In the genomic region with DNA sequence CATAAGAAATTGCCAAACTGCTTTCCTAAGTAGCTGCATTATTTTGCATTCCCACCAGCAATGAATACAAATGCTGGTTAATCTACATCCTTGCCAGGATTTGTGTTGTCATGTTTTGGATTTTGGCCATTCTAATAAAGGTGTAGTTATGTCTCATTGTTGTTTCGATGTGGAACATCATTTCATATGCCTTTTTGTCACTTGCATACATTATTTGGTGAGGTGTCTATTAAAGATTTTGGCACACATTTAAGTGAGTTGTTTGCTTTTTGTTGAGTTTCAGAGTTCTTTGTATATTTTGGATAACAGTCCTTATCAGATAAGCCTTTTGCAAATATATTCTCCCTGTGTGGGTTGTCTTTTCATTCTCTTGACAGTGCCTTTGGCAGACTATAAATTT, we compare ENCODE assay signal across 17 cellular contexts.
DNase-seq lines count a peak whose midpoint lies in the region; ATAC-seq and TF ChIP-seq lines count a peak whose summit lies in the region.
"Had no signal": no experiment of that assay in that cellular context is flagged by ENCODE, and none has a peak within 500 bp of the region (broad histone marks: within the 10 kb centered on the region; RNA-seq: fewer than 3 reads in every experiment).

No MANE protein-coding gene starts in this region.

- no peak overlapping the region for H4K5ac ChIP-seq in mesendoderm (ENCODE audit: low read length)

- H3K27ac ChIP-seq in VCaP: peak overlapping the region; percentile 84
- H3K27ac ChIP-seq in fibroblast of lung (ENCODE audit: insufficient read depth, low read length): no peak overlapping the region
- H3K27ac ChIP-seq in mesendoderm (ENCODE audit: low read depth, low read length): no peak overlapping the region
- no peak overlapping the region for H3K27ac ChIP-seq in osteoblast (ENCODE audit: low read depth, low read length)
- H3K27ac ChIP-seq: A549; BLaER1 treated with 17β-estradiol and CSF1 and Interleukin-3, amounts not matched to agents 10 nM and 100 nM; HL-60 had no signal

- ATAC-seq in HG02610 (IDR thresholded peaks at IDR 0.05; ENCODE audit: unreplicated experiment): no peak
- ATAC-seq: A549, GM12878 had no signal

- WGBS in mesendoderm (ENCODE audit: extremely low coverage, insufficient coverage, low lambda C conversion rate): no CpG with 5 or more reads among the region's 1 CpG

- H3K36me3 ChIP-seq in fibroblast of lung (ENCODE audit: control insufficient read depth, insufficient read depth, low read length) (no peaks in the 10 kb centered on the region), mesendoderm (ENCODE audit: control insufficient read depth, insufficient read depth, low read length) (no peaks in the 10 kb centered on the region), osteoblast (ENCODE audit: insufficient read depth, low read length) (no peaks in the 10 kb centered on the region)
- H3K36me3 ChIP-seq: BLaER1 treated with 17β-estradiol and CSF1 and Interleukin-3, amounts not matched to agents 10 nM and 100 nM had no signal

- no peak overlapping the region for H3K56ac ChIP-seq in mesendoderm (ENCODE audit: low read length)

- H3K9me3 Mint-ChIP-seq in nephron: no peaks in the 10 kb centered on the region
- H3K9me3 Mint-ChIP-seq: HFFc6 had no signal

- H2AFZ ChIP-seq in fibroblast of lung (ENCODE audit: low read length): no peak overlapping the region
- H2AFZ ChIP-seq in osteoblast (ENCODE audit: low read length): no peak overlapping the region

- H3K23ac ChIP-seq in mesendoderm (ENCODE audit: low read length): no peak overlapping the region

- H3K27me3 ChIP-seq in fibroblast of lung (ENCODE audit: control insufficient read depth, insufficient read depth, low read length) (no peaks in the 10 kb centered on the region), mesendoderm (ENCODE audit: insufficient read depth, low read length, poor library complexity) (no peaks in the 10 kb centered on the region), osteoblast (ENCODE audit: insufficient read depth, low read length) (no peaks in the 10 kb centered on the region)
- H3K27me3 ChIP-seq: BLaER1 treated with 17β-estradiol and CSF1 and Interleukin-3, amounts not matched to agents 10 nM and 100 nM had no signal

- H3K4me3 Mint-ChIP-seq in nephron: no peak overlapping the region
- H3K4me3 Mint-ChIP-seq: CD4-positive, CD25-positive, alpha-beta regulatory T cell; HFFc6 had no signal

- H3K4me3 ChIP-seq in fibroblast of lung (replicated peaks in 1 of 4; ENCODE audit: control extremely low read depth in 1 of 4, insufficient read depth in 1 of 4, low read depth in 3 of 4, low read length in 4 of 4) (no peak overlapping the region), mesendoderm (ENCODE audit: low read length) (no peak overlapping the region), osteoblast (ENCODE audit: insufficient read depth, low read length) (no peak overlapping the region)
- H3K4me3 ChIP-seq: A549; BLaER1 treated with 17β-estradiol and CSF1 and Interleukin-3, amounts not matched to agents 10 nM and 100 nM; GM12878 had no signal

- peak overlapping the region in 2 of 3 experiments; percentile 9 to 30 for H3K27ac Mint-ChIP-seq in nephron
- H3K27ac Mint-ChIP-seq: CD4-positive, CD25-positive, alpha-beta regulatory T cell; HFFc6 had no signal

- no peak overlapping the region for H2BK15ac ChIP-seq in mesendoderm (replicated peaks; ENCODE audit: low read depth)

- no peak overlapping the region for H3K4me2 ChIP-seq in fibroblast of lung (ENCODE audit: extremely low read depth, insufficient read depth, low read length)
- no peak overlapping the region for H3K4me2 ChIP-seq in mesendoderm (ENCODE audit: low read length)
- no peak overlapping the region for H3K4me2 ChIP-seq in osteoblast (ENCODE audit: insufficient read depth, low read length)
- H3K4me2 ChIP-seq: A549; BLaER1 treated with 17β-estradiol and CSF1 and Interleukin-3, amounts not matched to agents 10 nM and 100 nM had no signal

- peaks cover 10% of the 10 kb centered on the region for H3K4me1 Mint-ChIP-seq in nephron
- H3K4me1 Mint-ChIP-seq: CD4-positive, CD25-positive, alpha-beta regulatory T cell had no signal

- no peaks in the 10 kb centered on the region for H3K27me3 Mint-ChIP-seq in nephron (ENCODE audit: low read depth)
- H3K27me3 Mint-ChIP-seq: CD4-positive, CD25-positive, alpha-beta regulatory T cell had no signal

- TF ChIP-seq CTCF in VCaP (conservative IDR thresholded peaks at IDR 0.05): no peak
- TF ChIP-seq CTCF in fibroblast of lung (conservative IDR thresholded peaks at IDR 0.05 in 1 of 2, IDR thresholded peaks at IDR 0.05 in 1 of 2; ENCODE audit: low read depth in 1 of 2, low read length in 2 of 2): no peak
- no peak for TF ChIP-seq CTCF in nephron (IDR thresholded peaks at IDR 0.05; ENCODE audit: unreplicated experiment in 3 of 3)
- no peak for TF ChIP-seq CTCF in osteoblast (IDR thresholded peaks at IDR 0.05; ENCODE audit: extremely low read depth, low read depth, low read length)

- no peaks in the 10 kb centered on the region for H3K79me1 ChIP-seq in mesendoderm (ENCODE audit: low read length)

- H2BK120ac ChIP-seq in mesendoderm (ENCODE audit: low read depth, low read length): no peak overlapping the region

- peak; percentile 7 for DNase-seq in COR-L47 (lab: John Stamatoyannopoulos, UW)
- peak; percentile 4 to 33 for DNase-seq in fibroblast of lung (ENCODE audit: low read depth in 2 of 2)
- no peak for DNase-seq in mesendoderm
- no peak for DNase-seq in osteoblast (ENCODE audit: insufficient read length, low spot score, missing footprints)
- DNase-seq: AML-193; Calu3; CD4-positive, CD25-positive, alpha-beta regulatory T cell; DMS 273 treated with DMSO at 0.1 percent for 48 hours; HCEC 1CT; HFFc6 had no signal

- H3K79me2 ChIP-seq in fibroblast of lung (ENCODE audit: control insufficient read depth, insufficient read depth, low read length): no peaks in the 10 kb centered on the region
- no peaks in the 10 kb centered on the region for H3K79me2 ChIP-seq in mesendoderm (ENCODE audit: control insufficient read depth, insufficient read depth, low read length)
- H3K79me2 ChIP-seq in osteoblast (ENCODE audit: insufficient read depth, low read length): no peaks in the 10 kb centered on the region

- H2AK5ac ChIP-seq in mesendoderm (ENCODE audit: low read length): no peak overlapping the region

- H3K9me3 ChIP-seq in fibroblast of lung (ENCODE audit: control insufficient read depth, insufficient read depth, low read depth, low read length) (no peaks in the 10 kb centered on the region), osteoblast (ENCODE audit: low read depth, low read length) (no peaks in the 10 kb centered on the region)
- H3K9me3 ChIP-seq: A549; BLaER1 treated with 17β-estradiol and CSF1 and Interleukin-3, amounts not matched to agents 10 nM and 100 nM had no signal

- no peak overlapping the region for H2BK5ac ChIP-seq in mesendoderm (ENCODE audit: low read length)

- H3K18ac ChIP-seq in mesendoderm (ENCODE audit: low read length): no peak overlapping the region

- H4K8ac ChIP-seq in mesendoderm (ENCODE audit: low read depth, low read length): no peak overlapping the region

- H3K4me1 ChIP-seq in fibroblast of lung (ENCODE audit: control insufficient read depth, extremely low read depth, insufficient read depth, low read length) (no peaks in the 10 kb centered on the region), mesendoderm (ENCODE audit: control insufficient read depth, low read depth, low read length) (peaks cover 5% of the 10 kb centered on the region), osteoblast (ENCODE audit: insufficient read depth, low read length) (no peaks in the 10 kb centered on the region)
- H3K4me1 ChIP-seq: A549; BLaER1 treated with 17β-estradiol and CSF1 and Interleukin-3, amounts not matched to agents 10 nM and 100 nM had no signal

- H3K9ac ChIP-seq in fibroblast of lung (ENCODE audit: insufficient read depth, low read length) (no peak overlapping the region), mesendoderm (ENCODE audit: low read length) (no peak overlapping the region)
- H3K9ac ChIP-seq: BLaER1 treated with 17β-estradiol and CSF1 and Interleukin-3, amounts not matched to agents 10 nM and 100 nM had no signal

- no peaks in the 10 kb centered on the region for H3K36me3 Mint-ChIP-seq in nephron (ENCODE audit: low read depth)
- H3K36me3 Mint-ChIP-seq: CD4-positive, CD25-positive, alpha-beta regulatory T cell had no signal

- H4K20me1 ChIP-seq in fibroblast of lung (ENCODE audit: control insufficient read depth, extremely low read depth, insufficient read depth, low read length) (no peaks in the 10 kb centered on the region), osteoblast (ENCODE audit: insufficient read depth, low read length) (no peaks in the 10 kb centered on the region)
- H4K20me1 ChIP-seq: BLaER1 treated with 17β-estradiol and CSF1 and Interleukin-3, amounts not matched to agents 10 nM and 100 nM had no signal

- no peak overlapping the region for H3K4ac ChIP-seq in mesendoderm (ENCODE audit: low read depth, low read length)

Comparison
In these comparisons a context has a peak if more than half of its experiments do, and no peak if none do; other contexts are left out.
1. DNase-seq: peak in COR-L47 (single experiment) and fibroblast of lung (2 of 2); none in mesendoderm (single experiment) and osteoblast (single experiment).